1 cellular context compared by ENCODE assay signal in genomic region chr5:107576736-107577440, GRCh38.
TF ChIP-seq lines count a peak whose summit lies in the region.

No MANE protein-coding gene starts in this region.

TF ChIP-seq in HEK293, 187 proteins besides CTCF, POLR2A, EP300 and RAD21 (continued from another document):
- TF ChIP-seq, protein P1, sequence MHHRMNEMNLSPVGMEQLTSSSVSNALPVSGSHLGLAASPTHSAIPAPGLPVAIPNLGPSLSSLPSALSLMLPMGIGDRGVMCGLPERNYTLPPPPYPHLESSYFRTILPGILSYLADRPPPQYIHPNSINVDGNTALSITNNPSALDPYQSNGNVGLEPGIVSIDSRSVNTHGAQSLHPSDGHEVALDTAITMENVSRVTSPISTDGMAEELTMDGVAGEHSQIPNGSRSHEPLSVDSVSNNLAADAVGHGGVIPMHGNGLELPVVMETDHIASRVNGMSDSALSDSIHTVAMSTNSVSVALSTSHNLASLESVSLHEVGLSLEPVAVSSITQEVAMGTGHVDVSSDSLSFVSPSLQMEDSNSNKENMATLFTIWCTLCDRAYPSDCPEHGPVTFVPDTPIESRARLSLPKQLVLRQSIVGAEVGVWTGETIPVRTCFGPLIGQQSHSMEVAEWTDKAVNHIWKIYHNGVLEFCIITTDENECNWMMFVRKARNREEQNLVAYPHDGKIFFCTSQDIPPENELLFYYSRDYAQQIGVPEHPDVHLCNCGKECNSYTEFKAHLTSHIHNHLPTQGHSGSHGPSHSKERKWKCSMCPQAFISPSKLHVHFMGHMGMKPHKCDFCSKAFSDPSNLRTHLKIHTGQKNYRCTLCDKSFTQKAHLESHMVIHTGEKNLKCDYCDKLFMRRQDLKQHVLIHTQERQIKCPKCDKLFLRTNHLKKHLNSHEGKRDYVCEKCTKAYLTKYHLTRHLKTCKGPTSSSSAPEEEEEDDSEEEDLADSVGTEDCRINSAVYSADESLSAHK (tag by site-specific recombination; IDR thresholded peaks at IDR 0.05) = peak; percentile 49; the same call in 1 of the 2 replicates
- no peak for TF ChIP-seq ZNF404 (tag by site-specific recombination; IDR thresholded peaks at IDR 0.05)
